9 cellular contexts compared by ENCODE assay signal in the genomic region with DNA sequence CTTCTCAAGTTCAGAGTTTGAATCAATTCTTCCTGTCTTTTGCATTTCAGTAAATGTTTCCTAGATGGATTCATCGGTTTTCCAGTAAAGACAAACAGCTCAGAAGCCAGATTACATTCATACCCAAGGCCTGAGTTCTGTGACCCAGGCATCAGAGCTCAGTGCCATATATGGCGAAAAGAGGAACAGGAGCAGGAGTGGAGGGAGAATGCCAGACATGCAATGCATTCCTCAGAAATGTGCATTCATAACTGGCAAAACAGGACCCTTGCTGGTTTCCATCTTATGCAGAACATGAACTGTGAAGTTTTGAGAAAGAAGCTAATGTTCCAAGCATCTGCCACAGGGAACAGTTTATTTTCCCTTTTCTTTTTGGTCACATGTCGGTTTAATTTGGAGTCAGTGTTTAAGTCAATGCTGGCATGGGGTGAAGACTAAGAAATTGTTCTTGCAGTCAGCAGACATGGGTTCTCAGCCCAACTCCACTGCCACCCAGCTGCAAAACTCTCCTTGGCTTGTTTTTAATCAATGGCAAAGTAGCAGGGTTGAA.
DNase-seq lines count a peak whose midpoint lies in the region; ATAC-seq and TF ChIP-seq lines count a peak whose summit lies in the region.
"Had no signal": no experiment of that assay in that cellular context is flagged by ENCODE, and none has a peak within 500 bp of the region (broad histone marks: within the 10 kb centered on the region; RNA-seq: fewer than 3 reads in every experiment).

No MANE protein-coding gene starts in this region.

- H3K4me1 ChIP-seq in HUES48 (ENCODE audit: control insufficient read depth, insufficient read depth, low read length) (peaks cover 62% of the 10 kb centered on the region), testis (peaks cover 35% of the 10 kb centered on the region)

- H3K9ac ChIP-seq in HUES48 (ENCODE audit: low read depth, low read length): no peak overlapping the region

- H3K9me3 Mint-ChIP-seq in brain: no peaks in the 10 kb centered on the region
- H3K9me3 Mint-ChIP-seq in activated naive CD4-positive, alpha-beta T cell treated with anti-CD3 and anti-CD28 coated beads, Interleukin-2, amount 50 U/mL, for 72 hours: peaks cover 0 to 3% of the 10 kb centered on the region in 2 donors
- H3K9me3 Mint-ChIP-seq: activated naive CD4-positive, alpha-beta T cell treated with anti-CD3 and anti-CD28 coated beads, Interleukin-2, amount 50 U/mL, for 24 hours had no signal

- peaks cover 45% of the 10 kb centered on the region for H3K4me1 Mint-ChIP-seq in brain

- H3K36me3 ChIP-seq in HUES48 (ENCODE audit: control insufficient read depth, insufficient read depth, low read length) (no peaks in the 10 kb centered on the region), testis (ENCODE audit: low read depth, missing control alignments) (no peaks in the 10 kb centered on the region)

- H3K27ac Mint-ChIP-seq in brain: peak overlapping the region in 3 of 5 experiments; percentile 70 to 86 (median 80)
- H3K27ac Mint-ChIP-seq in activated naive CD4-positive, alpha-beta T cell treated with anti-CD3 and anti-CD28 coated beads, Interleukin-2, amount 50 U/mL, for 72 hours: no peak overlapping the region
- H3K27ac Mint-ChIP-seq: activated naive CD4-positive, alpha-beta T cell treated with anti-CD3 and anti-CD28 coated beads, Interleukin-2, amount 50 U/mL, for 24 hours had no signal

- DNase-seq in kidney tubule cell (ENCODE audit: low spot score) (peak; percentile 89), testis (peak; percentile 41), erythroblast (lab: John Stamatoyannopoulos, UW) (no peak)
- DNase-seq in activated naive CD4-positive, alpha-beta T cell treated with anti-CD3 and anti-CD28 coated beads, Interleukin-2, amount 50 U/mL, for 72 hours (ENCODE audit: low spot score in 2 of 2): no peak

- 34 to 62% methylated on average over 3 of the region's 3 CpGs for WGBS in testis, 2 donors

- ATAC-seq in GM18868 (IDR thresholded peaks at IDR 0.05; ENCODE audit: unreplicated experiment) (no peak), HG02970 (IDR thresholded peaks at IDR 0.05; ENCODE audit: low FRiP score, unreplicated experiment) (no peak)
- ATAC-seq in activated naive CD4-positive, alpha-beta T cell treated with anti-CD3 and anti-CD28 coated beads, Interleukin-2, amount 50 U/mL, for 72 hours: no peak

- peak overlapping the region; percentile 43 for H3K27ac ChIP-seq in HUES48 (ENCODE audit: low read depth, low read length)
- peak overlapping the region; percentile 64 to 77 for H3K27ac ChIP-seq in testis

- TF ChIP-seq POLR2A in testis (IDR thresholded peaks at IDR 0.05) (no peak), erythroblast (IDR thresholded peaks at IDR 0.05; ENCODE audit: low read length) (no peak)

- no peak overlapping the region for H3K4me3 Mint-ChIP-seq in brain
- H3K4me3 Mint-ChIP-seq: activated naive CD4-positive, alpha-beta T cell treated with anti-CD3 and anti-CD28 coated beads, Interleukin-2, amount 50 U/mL, for 24 hours had no signal

- intact Hi-C loops in testis (cut with DNase I; ENCODE audit: low total_unique reads): no loop called here

- no peak overlapping the region for H3K4me3 ChIP-seq in HUES48 (ENCODE audit: low read depth, low read length)
- no peak overlapping the region for H3K4me3 ChIP-seq in testis

- H3K36me3 Mint-ChIP-seq in brain: no peaks in the 10 kb centered on the region
- H3K36me3 Mint-ChIP-seq in activated naive CD4-positive, alpha-beta T cell treated with anti-CD3 and anti-CD28 coated beads, Interleukin-2, amount 50 U/mL, for 72 hours: peaks cover 0 to 23% of the 10 kb centered on the region in 2 donors

- H3K9me3 ChIP-seq in HUES48 (ENCODE audit: control insufficient read depth, insufficient read depth, low read length) (no peaks in the 10 kb centered on the region), testis (no peaks in the 10 kb centered on the region)

- no peak for TF ChIP-seq CTCF in brain (conservative IDR thresholded peaks at IDR 0.05)
- no peak for TF ChIP-seq CTCF in testis (IDR thresholded peaks at IDR 0.05)

- no peaks in the 10 kb centered on the region for H3K27me3 Mint-ChIP-seq in brain
- H3K27me3 Mint-ChIP-seq: activated naive CD4-positive, alpha-beta T cell treated with anti-CD3 and anti-CD28 coated beads, Interleukin-2, amount 50 U/mL, for 24 hours had no signal

- no peaks in the 10 kb centered on the region for H3K27me3 ChIP-seq in HUES48 (ENCODE audit: control insufficient read depth, insufficient read depth, low read length)
- no peaks in the 10 kb centered on the region for H3K27me3 ChIP-seq in testis

Comparison
In these comparisons a context has a peak if more than half of its experiments do, and no peak if none do; other contexts are left out.
1. H3K27ac Mint-ChIP-seq: peak in brain (3 of 5); none in activated naive CD4-positive, alpha-beta T cell treated with anti-CD3 and anti-CD28 coated beads, Interleukin-2, amount 50 U/mL, for 72 hours (0 of 2).
2. DNase-seq: peak in kidney tubule cell (single experiment) and testis (single experiment); none in erythroblast (0 of 2) and activated naive CD4-positive, alpha-beta T cell treated with anti-CD3 and anti-CD28 coated beads, Interleukin-2, amount 50 U/mL, for 72 hours (0 of 2).